ENCODE assay signal across 1 cellular context in genomic region chr3:9397911-9398714, GRCh38.
TF ChIP-seq lines count a peak whose summit lies in the region.

No MANE protein-coding gene starts in this region.

TF ChIP-seq in GM12878, 131 proteins besides CTCF, POLR2A, EP300 and RAD21 (continued from another document):
- no peak for TF ChIP-seq ZNF687 (IDR thresholded peaks at IDR 0.05)
- TF ChIP-seq CHD1 (IDR thresholded peaks at IDR 0.05; ENCODE audit: low read depth, low read length) = 0 out of 2 replicates have a peak, but pooled peaks have one; percentile 35
- TF ChIP-seq IRF4 (IDR thresholded peaks at IDR 0.05; ENCODE audit: low read depth, low read length) = no peak
- no peak for TF ChIP-seq REST (IDR thresholded peaks at IDR 0.05; ENCODE audit: low read depth, low read length)
- TF ChIP-seq NRF1 (conservative IDR thresholded peaks at IDR 0.05; ENCODE audit: low read depth, low read length) = no peak
- no peak for TF ChIP-seq ESRRA (IDR thresholded peaks at IDR 0.05; ENCODE audit: low read length)
- no peak for TF ChIP-seq IKZF1 (conservative IDR thresholded peaks at IDR 0.05)
- TF ChIP-seq IRF5 (IDR thresholded peaks at IDR 0.05; ENCODE audit: borderline replicate concordance) = no peak
- TF ChIP-seq ETV6 (conservative IDR thresholded peaks at IDR 0.05 in 1 of 2, IDR thresholded peaks at IDR 0.05 in 1 of 2; ENCODE audit: borderline replicate concordance in 1 of 2, low read depth in 1 of 2) = no peak
- TF ChIP-seq EGR1 (IDR thresholded peaks at IDR 0.05; ENCODE audit: borderline replicate concordance in 1 of 2, low read depth in 2 of 2, low read length in 2 of 2) = no peak
- no peak for TF ChIP-seq MYC (IDR thresholded peaks at IDR 0.05; ENCODE audit: insufficient read depth, insufficient read length, insufficient replicate concordance, low read length, severe bottlenecking)
- no peak for TF ChIP-seq PAX8 (IDR thresholded peaks at IDR 0.05)
- TF ChIP-seq NFXL1 (IDR thresholded peaks at IDR 0.05; ENCODE audit: borderline replicate concordance) = no peak
- TF ChIP-seq WRNIP1 (IDR thresholded peaks at IDR 0.05; ENCODE audit: borderline replicate concordance, low read depth, low read length) = 0 out of 2 replicates have a peak, but pooled peaks have one; percentile 47
- TF ChIP-seq PML (IDR thresholded peaks at IDR 0.05; ENCODE audit: low read length) = no peak
- no peak for TF ChIP-seq CHD4 (IDR thresholded peaks at IDR 0.05)
- no peak for TF ChIP-seq ZNF384 (IDR thresholded peaks at IDR 0.05; ENCODE audit: borderline replicate concordance, low read depth, low read length)
